1 cellular context compared by ENCODE assay signal in genomic region chr11:14756349-14756748, GRCh38.
TF ChIP-seq lines count a peak whose summit lies in the region.

No MANE protein-coding gene starts in this region.

TF ChIP-seq in HepG2, 621 proteins besides CTCF, POLR2A, EP300 and RAD21:
- TF ChIP-seq CAMTA2 (CRISPR knock-in tag; IDR thresholded peaks at IDR 0.05; ENCODE audit: borderline replicate concordance) (no peak), SIX1 (CRISPR knock-in tag; IDR thresholded peaks at IDR 0.05; ENCODE audit: borderline replicate concordance) (no peak), ZKSCAN5 (CRISPR knock-in tag; IDR thresholded peaks at IDR 0.05) (0 out of 2 replicates have a peak, but pooled peaks have one; percentile 33)
